ENCODE assay signal across 1 cellular context in genomic region chr19:12847159-12848139, GRCh38.
TF ChIP-seq lines count a peak whose summit lies in the region.

No MANE protein-coding gene starts in this region.

TF ChIP-seq in HEK293, 187 proteins besides CTCF, POLR2A, EP300 and RAD21 (continued from another document):
- TF ChIP-seq, protein P1, sequence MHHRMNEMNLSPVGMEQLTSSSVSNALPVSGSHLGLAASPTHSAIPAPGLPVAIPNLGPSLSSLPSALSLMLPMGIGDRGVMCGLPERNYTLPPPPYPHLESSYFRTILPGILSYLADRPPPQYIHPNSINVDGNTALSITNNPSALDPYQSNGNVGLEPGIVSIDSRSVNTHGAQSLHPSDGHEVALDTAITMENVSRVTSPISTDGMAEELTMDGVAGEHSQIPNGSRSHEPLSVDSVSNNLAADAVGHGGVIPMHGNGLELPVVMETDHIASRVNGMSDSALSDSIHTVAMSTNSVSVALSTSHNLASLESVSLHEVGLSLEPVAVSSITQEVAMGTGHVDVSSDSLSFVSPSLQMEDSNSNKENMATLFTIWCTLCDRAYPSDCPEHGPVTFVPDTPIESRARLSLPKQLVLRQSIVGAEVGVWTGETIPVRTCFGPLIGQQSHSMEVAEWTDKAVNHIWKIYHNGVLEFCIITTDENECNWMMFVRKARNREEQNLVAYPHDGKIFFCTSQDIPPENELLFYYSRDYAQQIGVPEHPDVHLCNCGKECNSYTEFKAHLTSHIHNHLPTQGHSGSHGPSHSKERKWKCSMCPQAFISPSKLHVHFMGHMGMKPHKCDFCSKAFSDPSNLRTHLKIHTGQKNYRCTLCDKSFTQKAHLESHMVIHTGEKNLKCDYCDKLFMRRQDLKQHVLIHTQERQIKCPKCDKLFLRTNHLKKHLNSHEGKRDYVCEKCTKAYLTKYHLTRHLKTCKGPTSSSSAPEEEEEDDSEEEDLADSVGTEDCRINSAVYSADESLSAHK (tag by site-specific recombination; IDR thresholded peaks at IDR 0.05) = no peak
- TF ChIP-seq ZNF133 (tag by site-specific recombination; IDR thresholded peaks at IDR 0.05) (no peak), ZNF518A (tag by site-specific recombination; conservative IDR thresholded peaks at IDR 0.05; ENCODE audit: low read depth) (no peak), ZNF202 (tag by site-specific recombination; IDR thresholded peaks at IDR 0.05; ENCODE audit: borderline replicate concordance) (no peak), ZNF302 (tag by site-specific recombination; IDR thresholded peaks at IDR 0.05; ENCODE audit: low read depth) (no peak), SP3 (tag by site-specific recombination; IDR thresholded peaks at IDR 0.05) (peak; percentile 60; the same call in 1 of the 2 replicates), KLF7 (tag by site-specific recombination; IDR thresholded peaks at IDR 0.05; ENCODE audit: borderline replicate concordance) (no peak), ZNF132 (tag by site-specific recombination; IDR thresholded peaks at IDR 0.05; ENCODE audit: borderline replicate concordance) (no peak), ZNF707 (tag by site-specific recombination; IDR thresholded peaks at IDR 0.05) (no peak), ZNF624 (tag by site-specific recombination; IDR thresholded peaks at IDR 0.05) (no peak), ZNF623 (tag by site-specific recombination; IDR thresholded peaks at IDR 0.05) (no peak), SP2 (tag by site-specific recombination; IDR thresholded peaks at IDR 0.05) (no peak), KLF10 (tag by site-specific recombination; IDR thresholded peaks at IDR 0.05) (no peak; the same call in 1 of the 2 replicates), ZNF76 (tag by site-specific recombination; IDR thresholded peaks at IDR 0.05; ENCODE audit: borderline replicate concordance, low read depth) (peak; percentile 34; the same call in 1 of the 2 replicates), IKZF3 (tag by site-specific recombination; IDR thresholded peaks at IDR 0.05) (no peak), ZNF621 (tag by site-specific recombination; IDR thresholded peaks at IDR 0.05) (no peak), ZNF791 (tag by site-specific recombination; IDR thresholded peaks at IDR 0.05) (no peak), REPIN1 (tag by site-specific recombination; IDR thresholded peaks at IDR 0.05; ENCODE audit: low read depth) (no peak), ZNF280D (tag by site-specific recombination; IDR thresholded peaks at IDR 0.05) (no peak)
- TF ChIP-seq, protein P2, sequence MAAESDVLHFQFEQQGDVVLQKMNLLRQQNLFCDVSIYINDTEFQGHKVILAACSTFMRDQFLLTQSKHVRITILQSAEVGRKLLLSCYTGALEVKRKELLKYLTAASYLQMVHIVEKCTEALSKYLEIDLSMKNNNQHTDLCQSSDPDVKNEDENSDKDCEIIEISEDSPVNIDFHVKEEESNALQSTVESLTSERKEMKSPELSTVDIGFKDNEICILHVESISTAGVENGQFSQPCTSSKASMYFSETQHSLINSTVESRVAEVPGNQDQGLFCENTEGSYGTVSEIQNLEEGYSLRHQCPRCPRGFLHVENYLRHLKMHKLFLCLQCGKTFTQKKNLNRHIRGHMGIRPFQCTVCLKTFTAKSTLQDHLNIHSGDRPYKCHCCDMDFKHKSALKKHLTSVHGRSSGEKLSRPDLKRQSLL (tag by site-specific recombination; IDR thresholded peaks at IDR 0.05) = no peak
- TF ChIP-seq, protein P3, sequence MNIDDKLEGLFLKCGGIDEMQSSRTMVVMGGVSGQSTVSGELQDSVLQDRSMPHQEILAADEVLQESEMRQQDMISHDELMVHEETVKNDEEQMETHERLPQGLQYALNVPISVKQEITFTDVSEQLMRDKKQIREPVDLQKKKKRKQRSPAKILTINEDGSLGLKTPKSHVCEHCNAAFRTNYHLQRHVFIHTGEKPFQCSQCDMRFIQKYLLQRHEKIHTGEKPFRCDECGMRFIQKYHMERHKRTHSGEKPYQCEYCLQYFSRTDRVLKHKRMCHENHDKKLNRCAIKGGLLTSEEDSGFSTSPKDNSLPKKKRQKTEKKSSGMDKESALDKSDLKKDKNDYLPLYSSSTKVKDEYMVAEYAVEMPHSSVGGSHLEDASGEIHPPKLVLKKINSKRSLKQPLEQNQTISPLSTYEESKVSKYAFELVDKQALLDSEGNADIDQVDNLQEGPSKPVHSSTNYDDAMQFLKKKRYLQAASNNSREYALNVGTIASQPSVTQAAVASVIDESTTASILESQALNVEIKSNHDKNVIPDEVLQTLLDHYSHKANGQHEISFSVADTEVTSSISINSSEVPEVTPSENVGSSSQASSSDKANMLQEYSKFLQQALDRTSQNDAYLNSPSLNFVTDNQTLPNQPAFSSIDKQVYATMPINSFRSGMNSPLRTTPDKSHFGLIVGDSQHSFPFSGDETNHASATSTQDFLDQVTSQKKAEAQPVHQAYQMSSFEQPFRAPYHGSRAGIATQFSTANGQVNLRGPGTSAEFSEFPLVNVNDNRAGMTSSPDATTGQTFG (tag by site-specific recombination; IDR thresholded peaks at IDR 0.05; ENCODE audit: borderline replicate concordance) = no peak
- TF ChIP-seq, protein P4, sequence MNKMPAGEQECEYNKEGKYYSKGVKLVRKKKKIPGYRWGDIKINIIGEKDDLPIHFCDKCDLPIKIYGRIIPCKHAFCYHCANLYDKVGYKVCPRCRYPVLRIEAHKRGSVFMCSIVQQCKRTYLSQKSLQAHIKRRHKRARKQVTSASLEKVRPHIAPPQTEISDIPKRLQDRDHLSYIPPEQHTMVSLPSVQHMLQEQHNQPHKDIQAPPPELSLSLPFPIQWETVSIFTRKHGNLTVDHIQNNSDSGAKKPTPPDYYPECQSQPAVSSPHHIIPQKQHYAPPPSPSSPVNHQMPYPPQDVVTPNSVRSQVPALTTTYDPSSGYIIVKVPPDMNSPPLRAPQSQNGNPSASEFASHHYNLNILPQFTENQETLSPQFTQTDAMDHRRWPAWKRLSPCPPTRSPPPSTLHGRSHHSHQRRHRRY (tag by site-specific recombination; IDR thresholded peaks at IDR 0.05) = no peak
- TF ChIP-seq, protein P5, sequence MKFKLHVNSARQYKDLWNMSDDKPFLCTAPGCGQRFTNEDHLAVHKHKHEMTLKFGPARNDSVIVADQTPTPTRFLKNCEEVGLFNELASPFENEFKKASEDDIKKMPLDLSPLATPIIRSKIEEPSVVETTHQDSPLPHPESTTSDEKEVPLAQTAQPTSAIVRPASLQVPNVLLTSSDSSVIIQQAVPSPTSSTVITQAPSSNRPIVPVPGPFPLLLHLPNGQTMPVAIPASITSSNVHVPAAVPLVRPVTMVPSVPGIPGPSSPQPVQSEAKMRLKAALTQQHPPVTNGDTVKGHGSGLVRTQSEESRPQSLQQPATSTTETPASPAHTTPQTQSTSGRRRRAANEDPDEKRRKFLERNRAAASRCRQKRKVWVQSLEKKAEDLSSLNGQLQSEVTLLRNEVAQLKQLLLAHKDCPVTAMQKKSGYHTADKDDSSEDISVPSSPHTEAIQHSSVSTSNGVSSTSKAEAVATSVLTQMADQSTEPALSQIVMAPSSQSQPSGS (tag by site-specific recombination; IDR thresholded peaks at IDR 0.05; ENCODE audit: low read depth) = no peak
- TF ChIP-seq, protein P6, sequence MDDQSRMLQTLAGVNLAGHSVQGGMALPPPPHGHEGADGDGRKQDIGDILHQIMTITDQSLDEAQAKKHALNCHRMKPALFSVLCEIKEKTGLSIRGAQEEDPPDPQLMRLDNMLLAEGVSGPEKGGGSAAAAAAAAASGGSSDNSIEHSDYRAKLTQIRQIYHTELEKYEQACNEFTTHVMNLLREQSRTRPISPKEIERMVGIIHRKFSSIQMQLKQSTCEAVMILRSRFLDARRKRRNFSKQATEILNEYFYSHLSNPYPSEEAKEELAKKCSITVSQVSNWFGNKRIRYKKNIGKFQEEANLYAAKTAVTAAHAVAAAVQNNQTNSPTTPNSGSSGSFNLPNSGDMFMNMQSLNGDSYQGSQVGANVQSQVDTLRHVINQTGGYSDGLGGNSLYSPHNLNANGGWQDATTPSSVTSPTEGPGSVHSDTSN (CRISPR knock-in tag; IDR thresholded peaks at IDR 0.05) = peak; percentile 79
